In the genomic region with DNA sequence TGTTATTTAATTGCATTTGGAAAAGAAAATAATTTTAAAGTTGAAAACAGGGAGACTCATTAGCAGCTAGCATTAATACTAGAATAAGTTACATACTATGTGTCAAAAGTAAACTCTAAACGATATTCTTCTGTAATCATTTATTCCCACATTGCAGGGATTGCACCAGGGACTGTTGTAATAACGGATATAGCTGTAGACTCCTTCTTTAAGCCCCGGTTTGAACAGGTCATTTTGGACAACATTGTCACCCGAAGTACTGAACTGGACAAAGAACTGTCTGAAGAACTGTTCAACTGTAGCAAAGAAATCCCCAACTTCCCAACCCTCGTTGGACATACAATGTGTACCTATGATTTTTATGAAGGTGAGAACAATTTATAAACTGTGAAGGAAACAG, we compare ENCODE assay signal across 10 cellular contexts. TPM values are rescaled to one million over a fixed set of nuclear protein-coding genes. Genes with fewer than 3 reads are reported as not detected.
"Had no signal": no experiment of that assay in that cellular context is flagged by ENCODE, and none has a peak within 500 bp of the region (broad histone marks: within the 10 kb centered on the region; RNA-seq: fewer than 3 reads in every experiment).

No MANE protein-coding gene starts in this region.

- H3K27ac Mint-ChIP-seq: HFFc6 had no signal

- H3K36me3 ChIP-seq: HAP-1 had no signal

- H3K4me3 Mint-ChIP-seq: HFFc6 had no signal

- H3K4me3 ChIP-seq: HAP-1, K562 had no signal

- DNase-seq: GOT3, H7, HFFc6, IMR-90, KG1 had no signal

- H3K9me3 Mint-ChIP-seq: HFFc6 had no signal

- ATAC-seq: HCT116, K562 had no signal

- H3K9me3 ChIP-seq: HAP-1 had no signal

RNA-seq across cellular contexts. Expression of a gene that starts 19.6 kb away (rescaled TPM):
- total RNA-seq: H4, H7, HFFc6, HT-29, IMR-90, K562 had no signal
- polyA plus RNA-seq: IMR-90, K562 had no signal
